1 cellular context compared by ENCODE assay signal in the genomic region with DNA sequence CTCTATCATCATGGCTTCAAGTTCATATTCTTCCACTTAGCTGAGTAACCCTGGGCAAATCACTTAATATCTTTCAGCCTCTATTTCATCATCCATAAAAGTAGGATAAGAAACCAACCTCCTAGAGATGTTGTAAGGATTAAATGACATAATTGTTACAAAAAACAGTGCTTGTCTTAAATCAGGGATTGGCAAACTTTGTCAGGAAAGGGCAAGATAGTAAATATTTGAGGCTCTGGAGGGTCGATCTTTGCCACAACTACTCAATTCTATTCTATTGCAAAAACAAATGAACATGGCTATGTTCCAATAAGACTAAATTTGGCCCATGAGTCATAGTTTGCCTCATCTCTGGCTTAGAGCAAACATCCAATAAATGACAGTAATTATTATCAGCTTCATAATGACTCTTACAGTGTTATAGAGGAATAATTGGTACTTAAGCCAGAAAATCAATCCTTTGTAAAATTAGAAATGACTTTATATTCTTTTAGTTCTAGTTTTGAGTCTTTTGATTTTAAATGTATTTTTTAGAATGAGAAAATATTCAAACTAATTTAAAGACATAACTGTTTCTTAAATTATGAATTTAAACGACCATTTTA.
A peak's percentile ranks its signal among the peaks of the same experiment; 100 is the strongest.
TF ChIP-seq lines count a peak whose summit lies in the region.

No MANE protein-coding gene starts in this region.

TF ChIP-seq in HEK293, 187 proteins besides CTCF, POLR2A, EP300 and RAD21 (continued from another document):
- TF ChIP-seq, protein P1, sequence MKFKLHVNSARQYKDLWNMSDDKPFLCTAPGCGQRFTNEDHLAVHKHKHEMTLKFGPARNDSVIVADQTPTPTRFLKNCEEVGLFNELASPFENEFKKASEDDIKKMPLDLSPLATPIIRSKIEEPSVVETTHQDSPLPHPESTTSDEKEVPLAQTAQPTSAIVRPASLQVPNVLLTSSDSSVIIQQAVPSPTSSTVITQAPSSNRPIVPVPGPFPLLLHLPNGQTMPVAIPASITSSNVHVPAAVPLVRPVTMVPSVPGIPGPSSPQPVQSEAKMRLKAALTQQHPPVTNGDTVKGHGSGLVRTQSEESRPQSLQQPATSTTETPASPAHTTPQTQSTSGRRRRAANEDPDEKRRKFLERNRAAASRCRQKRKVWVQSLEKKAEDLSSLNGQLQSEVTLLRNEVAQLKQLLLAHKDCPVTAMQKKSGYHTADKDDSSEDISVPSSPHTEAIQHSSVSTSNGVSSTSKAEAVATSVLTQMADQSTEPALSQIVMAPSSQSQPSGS (tag by site-specific recombination; IDR thresholded peaks at IDR 0.05; ENCODE audit: low read depth) = peak; percentile 21; the same call in 1 of the 2 replicates
- no peak for TF ChIP-seq ZNF146 (tag by site-specific recombination; IDR thresholded peaks at IDR 0.05)
- peak; percentile 54; the same call in 1 of the 2 replicates for TF ChIP-seq SP7 (tag by site-specific recombination; IDR thresholded peaks at IDR 0.05)
- TF ChIP-seq ZNF629 (tag by site-specific recombination; IDR thresholded peaks at IDR 0.05) = peak; percentile 38; the same call in 1 of the 2 replicates
- peak; percentile 49; the same call in 1 of the 2 replicates for TF ChIP-seq GFI1B (tag by site-specific recombination; IDR thresholded peaks at IDR 0.05)
- TF ChIP-seq, protein P2, sequence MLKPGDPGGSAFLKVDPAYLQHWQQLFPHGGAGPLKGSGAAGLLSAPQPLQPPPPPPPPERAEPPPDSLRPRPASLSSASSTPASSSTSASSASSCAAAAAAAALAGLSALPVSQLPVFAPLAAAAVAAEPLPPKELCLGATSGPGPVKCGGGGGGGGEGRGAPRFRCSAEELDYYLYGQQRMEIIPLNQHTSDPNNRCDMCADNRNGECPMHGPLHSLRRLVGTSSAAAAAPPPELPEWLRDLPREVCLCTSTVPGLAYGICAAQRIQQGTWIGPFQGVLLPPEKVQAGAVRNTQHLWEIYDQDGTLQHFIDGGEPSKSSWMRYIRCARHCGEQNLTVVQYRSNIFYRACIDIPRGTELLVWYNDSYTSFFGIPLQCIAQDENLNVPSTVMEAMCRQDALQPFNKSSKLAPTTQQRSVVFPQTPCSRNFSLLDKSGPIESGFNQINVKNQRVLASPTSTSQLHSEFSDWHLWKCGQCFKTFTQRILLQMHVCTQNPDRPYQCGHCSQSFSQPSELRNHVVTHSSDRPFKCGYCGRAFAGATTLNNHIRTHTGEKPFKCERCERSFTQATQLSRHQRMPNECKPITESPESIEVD (tag by site-specific recombination; IDR thresholded peaks at IDR 0.05) = peak; percentile 67
- TF ChIP-seq ZEB2 (tag by site-specific recombination; IDR thresholded peaks at IDR 0.05) = peak; percentile 52; the same call in 1 of the 2 replicates
- no peak for TF ChIP-seq ZNF16 (tag by site-specific recombination; IDR thresholded peaks at IDR 0.05; ENCODE audit: low read depth)
- 0 out of 2 replicates have a peak, but pooled peaks have one; percentile 28 for TF ChIP-seq ZFP69B (tag by site-specific recombination; IDR thresholded peaks at IDR 0.05)
- TF ChIP-seq, protein P3, sequence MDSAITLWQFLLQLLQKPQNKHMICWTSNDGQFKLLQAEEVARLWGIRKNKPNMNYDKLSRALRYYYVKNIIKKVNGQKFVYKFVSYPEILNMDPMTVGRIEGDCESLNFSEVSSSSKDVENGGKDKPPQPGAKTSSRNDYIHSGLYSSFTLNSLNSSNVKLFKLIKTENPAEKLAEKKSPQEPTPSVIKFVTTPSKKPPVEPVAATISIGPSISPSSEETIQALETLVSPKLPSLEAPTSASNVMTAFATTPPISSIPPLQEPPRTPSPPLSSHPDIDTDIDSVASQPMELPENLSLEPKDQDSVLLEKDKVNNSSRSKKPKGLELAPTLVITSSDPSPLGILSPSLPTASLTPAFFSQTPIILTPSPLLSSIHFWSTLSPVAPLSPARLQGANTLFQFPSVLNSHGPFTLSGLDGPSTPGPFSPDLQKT (IDR thresholded peaks at IDR 0.05; ENCODE audit: borderline replicate concordance, low read depth, low read length) = no peak
- 0 out of 2 replicates have a peak, but pooled peaks have one; percentile 25 for TF ChIP-seq ZNF660 (tag by site-specific recombination; IDR thresholded peaks at IDR 0.05)
- TF ChIP-seq ZNF366 (tag by site-specific recombination; conservative IDR thresholded peaks at IDR 0.05) = peak; percentile 69; the same call in 1 of the 2 replicates
- TF ChIP-seq, protein P4, sequence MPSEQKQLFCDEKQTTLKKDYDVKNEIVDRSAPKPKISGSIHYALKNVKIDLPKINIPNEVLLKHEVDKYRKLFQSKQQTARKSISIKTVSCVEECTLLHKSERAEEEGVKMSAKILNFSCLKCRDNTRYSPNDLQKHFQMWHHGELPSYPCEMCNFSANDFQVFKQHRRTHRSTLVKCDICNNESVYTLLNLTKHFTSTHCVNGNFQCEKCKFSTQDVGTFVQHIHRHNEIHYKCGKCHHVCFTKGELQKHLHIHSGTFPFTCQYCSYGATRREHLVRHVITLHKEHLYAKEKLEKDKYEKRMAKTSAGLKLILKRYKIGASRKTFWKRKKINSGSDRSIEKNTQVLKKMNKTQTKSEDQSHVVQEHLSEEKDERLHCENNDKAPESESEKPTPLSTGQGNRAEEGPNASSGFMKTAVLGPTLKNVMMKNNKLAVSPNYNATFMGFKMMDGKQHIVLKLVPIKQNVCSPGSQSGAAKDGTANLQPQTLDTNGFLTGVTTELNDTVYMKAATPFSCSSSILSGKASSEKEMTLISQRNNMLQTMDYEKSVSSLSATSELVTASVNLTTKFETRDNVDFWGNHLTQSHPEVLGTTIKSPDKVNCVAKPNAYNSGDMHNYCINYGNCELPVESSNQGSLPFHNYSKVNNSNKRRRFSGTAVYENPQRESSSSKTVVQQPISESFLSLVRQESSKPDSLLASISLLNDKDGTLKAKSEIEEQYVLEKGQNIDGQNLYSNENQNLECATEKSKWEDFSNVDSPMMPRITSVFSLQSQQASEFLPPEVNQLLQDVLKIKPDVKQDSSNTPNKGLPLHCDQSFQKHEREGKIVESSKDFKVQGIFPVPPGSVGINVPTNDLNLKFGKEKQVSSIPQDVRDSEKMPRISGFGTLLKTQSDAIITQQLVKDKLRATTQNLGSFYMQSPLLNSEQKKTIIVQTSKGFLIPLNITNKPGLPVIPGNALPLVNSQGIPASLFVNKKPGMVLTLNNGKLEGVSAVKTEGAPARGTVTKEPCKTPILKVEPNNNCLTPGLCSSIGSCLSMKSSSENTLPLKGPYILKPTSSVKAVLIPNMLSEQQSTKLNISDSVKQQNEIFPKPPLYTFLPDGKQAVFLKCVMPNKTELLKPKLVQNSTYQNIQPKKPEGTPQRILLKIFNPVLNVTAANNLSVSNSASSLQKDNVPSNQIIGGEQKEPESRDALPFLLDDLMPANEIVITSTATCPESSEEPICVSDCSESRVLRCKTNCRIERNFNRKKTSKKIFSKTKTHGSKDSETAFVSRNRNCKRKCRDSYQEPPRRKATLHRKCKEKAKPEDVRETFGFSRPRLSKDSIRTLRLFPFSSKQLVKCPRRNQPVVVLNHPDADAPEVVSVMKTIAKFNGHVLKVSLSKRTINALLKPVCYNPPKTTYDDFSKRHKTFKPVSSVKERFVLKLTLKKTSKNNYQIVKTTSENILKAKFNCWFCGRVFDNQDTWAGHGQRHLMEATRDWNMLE (tag by site-specific recombination; conservative IDR thresholded peaks at IDR 0.05; ENCODE audit: low read depth) = 0 out of 2 replicates have a peak, but pooled peaks have one; percentile 12
